In the genomic region with DNA sequence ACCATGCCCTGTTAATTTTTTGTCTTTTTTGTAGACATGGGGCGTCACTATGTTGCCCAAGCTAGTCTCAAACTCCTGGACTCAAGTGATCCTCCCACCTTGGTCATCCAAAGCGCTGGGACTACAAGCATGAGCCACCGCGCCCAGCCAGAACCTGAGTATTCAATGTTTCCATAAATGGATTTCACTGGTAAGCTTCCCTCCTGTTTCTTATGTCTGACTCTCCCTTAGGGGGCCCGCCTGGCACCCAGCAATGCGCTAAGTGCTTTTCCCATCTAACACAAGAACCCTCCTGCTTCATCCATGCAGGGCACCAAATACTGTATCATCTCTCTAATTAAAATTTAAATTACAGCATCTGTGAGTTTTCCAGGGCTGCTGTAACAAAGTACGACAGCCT, we compare ENCODE assay signal across 21 cellular contexts. TPM values are rescaled to one million over a fixed set of nuclear protein-coding genes. Genes with fewer than 3 reads are reported as not detected.
DNase-seq lines count a peak whose midpoint lies in the region; ATAC-seq and TF ChIP-seq lines count a peak whose summit lies in the region.
"Had no signal": no experiment of that assay in that cellular context is flagged by ENCODE, and none has a peak within 500 bp of the region (broad histone marks: within the 10 kb centered on the region; RNA-seq: fewer than 3 reads in every experiment).

No MANE protein-coding gene starts in this region.

- TF ChIP-seq POLR2A in spleen (IDR thresholded peaks at IDR 0.05), result no peak

- no peaks in the 10 kb centered on the region for H3K27me3 Mint-ChIP-seq in activated CD4-positive, alpha-beta T cell treated with anti-CD3 and anti-CD28 coated beads, Interleukin-2, amount 10 ng/mL, durations not matched to agents 24 days and 14 days
- peaks cover 9% of the 10 kb centered on the region for H3K27me3 Mint-ChIP-seq in neural progenitor cell (ENCODE audit: insufficient read depth, low read depth)
- no peaks in the 10 kb centered on the region for H3K27me3 Mint-ChIP-seq in CD4-positive, alpha-beta T cell

- H3K9me3 ChIP-seq in neural progenitor cell (ENCODE audit: low read depth), result no peaks in the 10 kb centered on the region
- peaks cover 0 to 7% (median 0%) of the 10 kb centered on the region in 8 donors for H3K9me3 ChIP-seq in spleen
- no peaks in the 10 kb centered on the region for H3K9me3 ChIP-seq in CD4-positive, alpha-beta T cell (ENCODE audit: control insufficient read depth, low read length)
- H3K9me3 ChIP-seq: BE2C had no signal

- no peaks in the 10 kb centered on the region for H3K79me2 ChIP-seq in neural progenitor cell (ENCODE audit: low read depth)

- H3K27me3 ChIP-seq in neural progenitor cell, result no peaks in the 10 kb centered on the region
- peaks cover 0 to 5% (median 0%) of the 10 kb centered on the region in 7 donors for H3K27me3 ChIP-seq in spleen (replicated peaks in 1 of 7)
- H3K27me3 ChIP-seq in CD4-positive, alpha-beta T cell (ENCODE audit: control insufficient read depth, insufficient read depth, low read length), result no peaks in the 10 kb centered on the region
- H3K27me3 ChIP-seq: BE2C; BLaER1 treated with 17β-estradiol and CSF1 and Interleukin-3, amounts not matched to agents 10 nM and 100 nM had no signal

- H3F3A ChIP-seq in neural progenitor cell (ENCODE audit: low read depth), result no peaks in the 10 kb centered on the region

- H3K9ac ChIP-seq in neural progenitor cell, result no peak overlapping the region
- H3K9ac ChIP-seq: BLaER1 treated with 17β-estradiol and CSF1 and Interleukin-3, amounts not matched to agents 10 nM and 100 nM; GM23248 had no signal

- intact Hi-C loops in activated CD4-positive, alpha-beta T cell treated with anti-CD3 and anti-CD28 coated beads, Interleukin-2, amount 10 ng/mL, durations not matched to agents 24 days and 14 days (cut with micrococcal nuclease), result no loop called here
- intact Hi-C loops in spleen (cut with DNase I; ENCODE audit: low total_unique reads), result no loop called here
- intact Hi-C loops in CD4-positive, alpha-beta T cell (cut with DNase I, micrococcal nuclease), result no loop called here

- ATAC-seq in GM21360 (IDR thresholded peaks at IDR 0.05; ENCODE audit: unreplicated experiment), result no peak
- no peak for ATAC-seq in CD4-positive, alpha-beta T cell (ENCODE audit: poor library complexity)

- H3K4me3 ChIP-seq in neural progenitor cell (no peak overlapping the region), spleen (no peak overlapping the region)
- H3K4me3 ChIP-seq: BLaER1 treated with 17β-estradiol and CSF1 and Interleukin-3, amounts not matched to agents 10 nM and 100 nM; GM23248 had no signal

- no peak overlapping the region for H3K4me2 ChIP-seq in neural progenitor cell
- H3K4me2 ChIP-seq: BLaER1 treated with 17β-estradiol and CSF1 and Interleukin-3, amounts not matched to agents 10 nM and 100 nM had no signal

- H2AFZ ChIP-seq in neural progenitor cell (replicated peaks), result no peak overlapping the region
- H2AFZ ChIP-seq: GM23248 had no signal

- H3K27ac Mint-ChIP-seq in activated CD4-positive, alpha-beta T cell treated with anti-CD3 and anti-CD28 coated beads, Interleukin-2, amount 10 ng/mL, durations not matched to agents 24 days and 14 days, result no peak overlapping the region
- peak overlapping the region; percentile 48 for H3K27ac Mint-ChIP-seq in neural progenitor cell
- no peak overlapping the region for H3K27ac Mint-ChIP-seq in CD4-positive, alpha-beta T cell
- H3K27ac Mint-ChIP-seq: CD4-positive, alpha-beta memory T cell had no signal

- peak; percentile 25 for DNase-seq in activated CD4-positive, alpha-beta T cell treated with anti-CD3 and anti-CD28 coated beads, Interleukin-2, amount 10 ng/mL, durations not matched to agents 24 days and 14 days
- DNase-seq in activated CD4-positive, alpha-beta T cell treated with anti-CD3 and anti-CD28 coated beads, Interleukin-2, amount 50 U/mL, for 1 hour, result no peak
- DNase-seq in neural progenitor cell (ENCODE audit: low spot score) (no peak), spleen (peak; percentile 42), AG08396 (ENCODE audit: low spot score) (no peak)
- no peak for DNase-seq in CD4-positive, alpha-beta T cell
- DNase-seq: AML-193; BE2C; Calu3; CD4-positive, alpha-beta memory T cell; COR-L47; DMS53; DMS79 treated with DMSO at 0.1 percent for 48 hours; GF-D8; GM23248; H7; HCEC 1CT had no signal

- no peaks in the 10 kb centered on the region for H3K4me1 Mint-ChIP-seq in activated CD4-positive, alpha-beta T cell treated with anti-CD3 and anti-CD28 coated beads, Interleukin-2, amount 10 ng/mL, durations not matched to agents 24 days and 14 days
- H3K4me1 Mint-ChIP-seq in neural progenitor cell, result peaks cover 2% of the 10 kb centered on the region
- H3K4me1 Mint-ChIP-seq in CD4-positive, alpha-beta T cell (ENCODE audit: low read depth), result no peaks in the 10 kb centered on the region
- H3K4me1 Mint-ChIP-seq: CD4-positive, alpha-beta memory T cell had no signal

- POLR2A ChIA-PET in CD4-positive, alpha-beta T cell (lab: Charles Lee), result no interaction called here

- WGBS in spleen, 5 donors, result 92 to 97% (median 96%) methylated on average over 7 of the region's 7 CpGs

- H3K36me3 ChIP-seq in neural progenitor cell (no peaks in the 10 kb centered on the region), spleen (no peaks in the 10 kb centered on the region)
- H3K36me3 ChIP-seq: BE2C; BLaER1 treated with 17β-estradiol and CSF1 and Interleukin-3, amounts not matched to agents 10 nM and 100 nM had no signal

- TF ChIP-seq CTCF in neural progenitor cell (IDR thresholded peaks at IDR 0.05), result no peak
- no peak for TF ChIP-seq CTCF in spleen (IDR thresholded peaks at IDR 0.05 in 8 of 11, conservative IDR thresholded peaks at IDR 0.05 in 3 of 11)
- TF ChIP-seq CTCF in CD4-positive, alpha-beta T cell (IDR thresholded peaks at IDR 0.05), result no peak

- H3K4me1 ChIP-seq in neural progenitor cell (peaks cover 8% of the 10 kb centered on the region), spleen (no peaks in the 10 kb centered on the region)
- H3K4me1 ChIP-seq: BE2C had no signal

- H3K27ac ChIP-seq in neural progenitor cell (no peak overlapping the region), spleen (no peak overlapping the region)
- no peak overlapping the region for H3K27ac ChIP-seq in CD4-positive, alpha-beta T cell (ENCODE audit: low read depth, low read length)
- H3K27ac ChIP-seq: 22Rv1; BLaER1 treated with 17β-estradiol and CSF1 and Interleukin-3, amounts not matched to agents 10 nM and 100 nM; GM23248 had no signal

- no peaks in the 10 kb centered on the region for H3K36me3 Mint-ChIP-seq in activated CD4-positive, alpha-beta T cell treated with anti-CD3 and anti-CD28 coated beads, Interleukin-2, amount 10 ng/mL, durations not matched to agents 24 days and 14 days (ENCODE audit: low read depth)
- no peaks in the 10 kb centered on the region for H3K36me3 Mint-ChIP-seq in neural progenitor cell
- H3K36me3 Mint-ChIP-seq in CD4-positive, alpha-beta T cell (ENCODE audit: low read depth), result no peaks in the 10 kb centered on the region
- H3K36me3 Mint-ChIP-seq: CD14-positive monocyte; CD4-positive, alpha-beta memory T cell had no signal

- no peak overlapping the region for H3K4me3 Mint-ChIP-seq in activated CD4-positive, alpha-beta T cell treated with anti-CD3 and anti-CD28 coated beads, Interleukin-2, amount 10 ng/mL, durations not matched to agents 24 days and 14 days
- no peak overlapping the region for H3K4me3 Mint-ChIP-seq in neural progenitor cell
- H3K4me3 Mint-ChIP-seq in CD4-positive, alpha-beta T cell, result no peak overlapping the region
- H3K4me3 Mint-ChIP-seq: CD14-positive monocyte; CD4-positive, alpha-beta memory T cell had no signal

- H4K20me1 ChIP-seq in neural progenitor cell (ENCODE audit: low read depth), result no peaks in the 10 kb centered on the region
- H4K20me1 ChIP-seq: BLaER1 treated with 17β-estradiol and CSF1 and Interleukin-3, amounts not matched to agents 10 nM and 100 nM had no signal

- no peaks in the 10 kb centered on the region for H3K9me3 Mint-ChIP-seq in activated CD4-positive, alpha-beta T cell treated with anti-CD3 and anti-CD28 coated beads, Interleukin-2, amount 10 ng/mL, durations not matched to agents 24 days and 14 days
- H3K9me3 Mint-ChIP-seq in neural progenitor cell, result peaks cover 9% of the 10 kb centered on the region
- H3K9me3 Mint-ChIP-seq in CD4-positive, alpha-beta T cell, result no peaks in the 10 kb centered on the region
- H3K9me3 Mint-ChIP-seq: CD4-positive, alpha-beta memory T cell had no signal

- CTCF ChIA-PET in CD4-positive, alpha-beta T cell (lab: Charles Lee), result no interaction called here

RNA-seq across cellular contexts. Expression of a gene that starts 44.9 kb away (rescaled TPM):
- 0.19 and 0.28 TPM in 2 replicates for total RNA-seq in activated CD4-positive, alpha-beta T cell treated with anti-CD3 and anti-CD28 coated beads, Interleukin-2, amount 10 ng/mL, durations not matched to agents 24 days and 14 days
- 3.3 and 7.2 TPM in 2 replicates for total RNA-seq in neural progenitor cell (ENCODE audit: low replicate concordance)
- total RNA-seq in spleen, result 1 to 10 TPM in 6 of 7 donors, under 1 TPM in 1; 0.57 to 9.5 (median 4.8) TPM
- polyA plus RNA-seq in spleen, result 1 to 10 TPM in 2 of 3 donors, under 1 TPM in 1; 0.63 to 3.1 (median 2.4) TPM
- under 1 TPM in 1 of 2 experiments, not detected in 1; 0.30 TPM for total RNA-seq in CD4-positive, alpha-beta T cell
- polyA plus RNA-seq: CD14-positive monocyte; CD4-positive, alpha-beta memory T cell had no signal

Comparison
In these comparisons a context has a peak if more than half of its experiments do, and no peak if none do; other contexts are left out.
1. DNase-seq: peak in activated CD4-positive, alpha-beta T cell treated with anti-CD3 and anti-CD28 coated beads, Interleukin-2, amount 10 ng/mL, durations not matched to agents 24 days and 14 days (single experiment) and spleen (single experiment); none in activated CD4-positive, alpha-beta T cell treated with anti-CD3 and anti-CD28 coated beads, Interleukin-2, amount 50 U/mL, for 1 hour (single experiment), neural progenitor cell (single experiment), CD4-positive, alpha-beta T cell (0 of 10) and AG08396 (single experiment).